ENCODE assay signal across 25 cellular contexts in the genomic region with DNA sequence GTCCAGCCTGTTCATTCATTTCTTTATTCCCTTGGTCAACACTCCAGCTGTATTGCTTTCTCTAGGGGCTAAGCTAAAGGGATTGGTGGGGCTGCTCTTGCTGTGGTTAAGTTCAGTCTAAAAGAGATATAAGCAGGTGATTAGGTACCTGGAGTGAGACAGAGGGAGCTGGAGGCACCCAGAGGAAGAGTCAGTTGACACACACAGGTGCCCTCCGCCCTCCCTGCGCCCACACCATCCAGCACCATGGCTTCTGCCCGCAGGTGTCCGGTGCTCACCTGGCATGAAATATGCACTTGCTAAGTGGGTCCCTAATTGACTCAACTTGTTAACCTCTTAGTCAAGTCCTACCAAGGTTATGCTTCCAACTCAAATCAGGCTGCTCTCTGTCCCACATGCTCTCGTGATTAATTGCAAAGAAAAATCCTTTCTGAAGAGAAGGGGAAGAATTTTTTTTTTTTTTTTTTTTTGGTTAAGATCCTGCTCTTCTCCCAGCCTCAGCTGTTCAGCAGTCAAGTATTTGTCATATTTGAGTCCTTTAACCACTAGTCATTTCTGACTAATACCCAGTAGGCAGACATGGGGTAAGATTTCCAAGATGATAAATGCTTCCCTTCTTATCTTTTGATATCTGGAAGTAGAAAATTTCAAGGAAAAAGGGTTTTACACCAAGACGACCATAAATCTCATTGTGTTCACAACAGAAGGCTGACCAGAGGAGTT.
"Had no signal": no experiment of that assay in that cellular context is flagged by ENCODE, and none has a peak within 500 bp of the region (broad histone marks: within the 10 kb centered on the region; RNA-seq: fewer than 3 reads in every experiment).

No MANE protein-coding gene starts in this region.

- DNase-seq: activated CD4-positive, alpha-beta memory T cell treated with anti-CD3 and anti-CD28 coated beads, Interleukin-2, amount 10 ng/mL, durations not matched to agents 7 days and 5 days; activated CD4-positive, alpha-beta T cell treated with anti-CD3 and anti-CD28 coated beads, Interleukin-2, amount 10 ng/mL, durations not matched to agents 24 days and 14 days; activated gamma-delta T cell treated with Interleukin-2 at 50 U/mL for 16 hours; anterior cingulate cortex; body of pancreas; caudate nucleus; effector CD4-positive, alpha-beta T cell; heart right ventricle; islet precursor cell; left colon; mesenchymal stem cell; mucosa of descending colon; naive thymus-derived CD4-positive, alpha-beta T cell; stimulated activated CD4-positive, alpha-beta T cell treated with anti-CD3 and anti-CD28 coated beads, Interleukin-4, amount 100 ng/mL, for 4 hours; substantia nigra; T-helper 17 cell; thyroid gland; upper lobe of right lung had no signal

- H3K4me1 ChIP-seq: body of pancreas, thyroid gland, upper lobe of right lung had no signal

- H3K4me1 Mint-ChIP-seq: activated CD4-positive, alpha-beta memory T cell treated with anti-CD3 and anti-CD28 coated beads, Interleukin-2, amount 10 ng/mL, durations not matched to agents 7 days and 5 days; activated CD4-positive, alpha-beta T cell treated with anti-CD3 and anti-CD28 coated beads, Interleukin-2, amount 10 ng/mL, durations not matched to agents 24 days and 14 days; activated naive CD4-positive, alpha-beta T cell treated with anti-CD3 and anti-CD28 coated beads, Interleukin-2, amount 50 U/mL, for 24 hours had no signal

- H3K27me3 Mint-ChIP-seq: activated CD4-positive, alpha-beta memory T cell treated with anti-CD3 and anti-CD28 coated beads, Interleukin-2, amount 10 ng/mL, durations not matched to agents 7 days and 5 days; activated CD4-positive, alpha-beta T cell treated with anti-CD3 and anti-CD28 coated beads, Interleukin-2, amount 10 ng/mL, durations not matched to agents 24 days and 14 days had no signal

- H3K9me3 Mint-ChIP-seq: activated CD4-positive, alpha-beta memory T cell treated with anti-CD3 and anti-CD28 coated beads, Interleukin-2, amount 10 ng/mL, durations not matched to agents 7 days and 5 days; activated CD4-positive, alpha-beta T cell treated with anti-CD3 and anti-CD28 coated beads, Interleukin-2, amount 10 ng/mL, durations not matched to agents 24 days and 14 days; activated naive CD4-positive, alpha-beta T cell treated with anti-CD3 and anti-CD28 coated beads, Interleukin-2, amount 50 U/mL, for 24 hours; dendritic cell treated with granulocyte-macrophage colony-stimulating factor and Interleukin-4, amounts not matched to agents 40 ng/mL and 50 ng/mL, for 4 days; naive thymus-derived CD4-positive, alpha-beta T cell; neural crest cell; stimulated activated naive CD8-positive, alpha-beta T cell treated with anti-CD3 and anti-CD28 coated beads, Interleukin-15, Interleukin-2, amounts not matched to agents 100 ng/mL and 50 ng/mL, for 24 hours had no signal

- H3K36me3 Mint-ChIP-seq: activated naive CD4-positive, alpha-beta T cell treated with anti-CD3 and anti-CD28 coated beads, Interleukin-2, amount 50 U/mL, for 24 hours; naive thymus-derived CD4-positive, alpha-beta T cell had no signal

- H3K4me3 Mint-ChIP-seq: activated CD4-positive, alpha-beta memory T cell treated with anti-CD3 and anti-CD28 coated beads, Interleukin-2, amount 10 ng/mL, durations not matched to agents 7 days and 5 days; activated CD4-positive, alpha-beta T cell treated with anti-CD3 and anti-CD28 coated beads, Interleukin-2, amount 10 ng/mL, durations not matched to agents 24 days and 14 days; activated naive CD4-positive, alpha-beta T cell treated with anti-CD3 and anti-CD28 coated beads, Interleukin-2, amount 50 U/mL, for 24 hours; dendritic cell treated with granulocyte-macrophage colony-stimulating factor and Interleukin-4, amounts not matched to agents 40 ng/mL and 50 ng/mL, for 4 days; naive thymus-derived CD4-positive, alpha-beta T cell; neural crest cell; stimulated activated naive CD8-positive, alpha-beta T cell treated with anti-CD3 and anti-CD28 coated beads, Interleukin-15, Interleukin-2, amounts not matched to agents 100 ng/mL and 50 ng/mL, for 24 hours; T-helper 17 cell had no signal

- H3K27ac ChIP-seq: body of pancreas, heart right ventricle, thyroid gland, upper lobe of right lung had no signal

- ATAC-seq: activated CD4-positive, CD25-positive, alpha-beta regulatory T cell treated with anti-CD3 and anti-CD28 coated beads, Interleukin-2, amount 50 U/mL, for 24 hours; body of pancreas; heart right ventricle; left colon; mucosa of descending colon; naive thymus-derived CD4-positive, alpha-beta T cell; T-helper 17 cell; upper lobe of right lung had no signal

- H3K27ac Mint-ChIP-seq: activated CD4-positive, alpha-beta memory T cell treated with anti-CD3 and anti-CD28 coated beads, Interleukin-2, amount 10 ng/mL, durations not matched to agents 7 days and 5 days; activated CD4-positive, alpha-beta T cell treated with anti-CD3 and anti-CD28 coated beads, Interleukin-2, amount 10 ng/mL, durations not matched to agents 24 days and 14 days; activated naive CD4-positive, alpha-beta T cell treated with anti-CD3 and anti-CD28 coated beads, Interleukin-2, amount 50 U/mL, for 24 hours; dendritic cell treated with granulocyte-macrophage colony-stimulating factor and Interleukin-4, amounts not matched to agents 40 ng/mL and 50 ng/mL, for 4 days; naive thymus-derived CD4-positive, alpha-beta T cell; progenitor cell of endocrine pancreas; stimulated activated naive CD8-positive, alpha-beta T cell treated with anti-CD3 and anti-CD28 coated beads, Interleukin-15, Interleukin-2, amounts not matched to agents 100 ng/mL and 50 ng/mL, for 24 hours; T-helper 17 cell had no signal

- FAIRE-seq: endometrium had no signal

- H3K9me3 ChIP-seq: body of pancreas, heart right ventricle, mucosa of descending colon, thyroid gland, upper lobe of right lung had no signal

- H3K27me3 ChIP-seq: body of pancreas, heart right ventricle, thyroid gland, upper lobe of right lung had no signal
